In the genomic region with DNA sequence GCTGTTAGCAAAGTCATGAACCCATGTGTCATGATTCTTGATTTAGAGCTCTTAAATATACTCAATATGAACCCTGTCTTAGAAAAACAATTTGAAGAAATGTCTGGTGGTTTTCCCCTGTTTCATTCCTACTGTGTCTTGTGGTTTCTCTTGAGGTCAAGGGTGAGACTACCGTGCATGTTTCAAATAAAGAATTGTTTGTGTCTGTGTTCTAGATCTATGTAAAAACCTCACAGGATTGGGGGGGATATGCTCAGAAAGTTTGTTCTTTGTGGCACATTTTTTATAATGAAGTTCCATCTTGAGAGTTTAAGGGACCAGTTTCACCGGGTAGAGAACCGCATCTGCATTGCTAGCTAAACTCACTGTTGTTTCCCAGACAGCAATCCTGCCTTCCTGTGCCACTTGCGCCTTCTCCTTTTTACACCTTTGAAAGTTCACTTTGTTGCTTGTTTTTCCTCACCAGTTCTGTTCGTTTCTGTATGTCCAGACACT, we compare ENCODE assay signal across 9 cellular contexts. TPM values are rescaled to one million over a fixed set of nuclear protein-coding genes. Genes with fewer than 3 reads are reported as not detected.
A peak's percentile ranks its signal among the peaks of the same experiment; 100 is the strongest.
DNase-seq lines count a peak whose midpoint lies in the region; ATAC-seq and TF ChIP-seq lines count a peak whose summit lies in the region.
"Had no signal": no experiment of that assay in that cellular context is flagged by ENCODE, and none has a peak within 500 bp of the region (broad histone marks: within the 10 kb centered on the region; RNA-seq: fewer than 3 reads in every experiment).

No MANE protein-coding gene starts in this region.

- peaks cover 33% of the 10 kb centered on the region for H3K4me1 ChIP-seq in Caco-2

- POLR2A ChIA-PET in activated B cell treated with CpG ODN at 0.5 μM for 24 hours (lab: Charles Lee) (interaction anchor here (0.9 to 4.7 kb wide), 5 partner anchors 12 to 168 kb away, joined by 3 to 34 read pairs (median 7); a partner anchor contains a TSS), Caco-2 (lab: Charles Lee) (no interaction called here)

- intact Hi-C loops in activated B cell treated with CpG ODN at 0.5 μM for 24 hours (cut with micrococcal nuclease) (loop anchor here (1.0 to 2.0 kb wide), 3 partner anchors 14 to 30 kb away; a partner anchor contains a TSS), Caco-2 (cut with micrococcal nuclease; ENCODE audit: unreplicated experiment) (no loop called here)

- H3K36me3 ChIP-seq in kidney epithelial cell (ENCODE audit: control insufficient read depth, insufficient read depth, low read length) (no peaks in the 10 kb centered on the region), Caco-2 (ENCODE audit: control insufficient read depth, insufficient read depth, low read length) (no peaks in the 10 kb centered on the region)

- H3K36me3 Mint-ChIP-seq in activated B cell treated with CpG ODN at 0.5 μM for 24 hours (ENCODE audit: low read depth) = peaks cover 22% of the 10 kb centered on the region
- H3K36me3 Mint-ChIP-seq in Caco-2 (ENCODE audit: insufficient read depth, unreplicated experiment) = no peaks in the 10 kb centered on the region

- peak overlapping the region; percentile 85 for H3K27ac Mint-ChIP-seq in activated B cell treated with CpG ODN at 0.5 μM for 24 hours
- H3K27ac Mint-ChIP-seq in Caco-2 (ENCODE audit: unreplicated experiment) = no peak overlapping the region

- H3K4me1 Mint-ChIP-seq in activated B cell treated with CpG ODN at 0.5 μM for 24 hours = peaks cover 68% of the 10 kb centered on the region
- H3K4me1 Mint-ChIP-seq in Caco-2 (ENCODE audit: low read depth, unreplicated experiment) = peaks cover 30% of the 10 kb centered on the region

- no peaks in the 10 kb centered on the region for H3K9me3 Mint-ChIP-seq in activated B cell treated with CpG ODN at 0.5 μM for 24 hours
- H3K9me3 Mint-ChIP-seq in Caco-2 (ENCODE audit: unreplicated experiment) = no peaks in the 10 kb centered on the region

- H3K27me3 Mint-ChIP-seq in activated B cell treated with CpG ODN at 0.5 μM for 24 hours = no peaks in the 10 kb centered on the region
- no peaks in the 10 kb centered on the region for H3K27me3 Mint-ChIP-seq in Caco-2 (ENCODE audit: insufficient read depth, unreplicated experiment)

- CTCF ChIA-PET in activated B cell treated with CpG ODN at 0.5 μM for 24 hours (lab: Charles Lee) (interaction anchor here (0.6 kb wide), 1 partner anchor 225 kb away, joined by 4 read pairs; no protein-coding TSS in a partner anchor), Caco-2 (lab: Charles Lee) (no interaction called here)

- no peaks in the 10 kb centered on the region for H3K9me3 ChIP-seq in Caco-2

- peak; percentile 51 for DNase-seq in CD1c-positive myeloid dendritic cell (ENCODE audit: extremely low spot score)
- no peak for DNase-seq in activated B cell treated with CpG ODN at 0.5 μM for 24 hours
- peak; percentile 53 for DNase-seq in kidney epithelial cell (ENCODE audit: low read depth)
- no peak for DNase-seq in Caco-2
- DNase-seq in NCI-H1048 (lab: John Stamatoyannopoulos, UW) = no peak
- DNase-seq: left cardiac atrium had no signal

- H3K27me3 ChIP-seq in kidney epithelial cell (ENCODE audit: control insufficient read depth, insufficient read depth, low read length) (no peaks in the 10 kb centered on the region), Caco-2 (replicated peaks; ENCODE audit: control insufficient read depth, insufficient read depth, low read length) (no peaks in the 10 kb centered on the region)

- BruUV-seq in Caco-2 (replicated peaks; lab: Mats Ljungman, UMichigan) = no TSS peak

- TF ChIP-seq CTCF in activated B cell treated with CpG ODN at 0.5 μM for 24 hours (IDR thresholded peaks at IDR 0.05) (no peak), kidney epithelial cell (IDR thresholded peaks at IDR 0.05; ENCODE audit: insufficient read depth, low read length, poor library complexity, severe bottlenecking) (no peak), Caco-2 (IDR thresholded peaks at IDR 0.05; ENCODE audit: insufficient read depth in 1 of 2, low read depth in 1 of 2, low read length in 1 of 2, severe bottlenecking in 1 of 2, unreplicated experiment in 1 of 2) (no peak)

- H3K4me3 Mint-ChIP-seq in activated B cell treated with CpG ODN at 0.5 μM for 24 hours = peak overlapping the region; percentile 73
- no peak overlapping the region for H3K4me3 Mint-ChIP-seq in Caco-2 (ENCODE audit: unreplicated experiment)

- ATAC-seq in GM19395 (IDR thresholded peaks at IDR 0.05; ENCODE audit: unreplicated experiment) (peak; percentile 80), HG03378 (IDR thresholded peaks at IDR 0.05; ENCODE audit: unreplicated experiment) (peak; percentile 75), activated B cell treated with CpG ODN at 0.5 μM for 24 hours (ENCODE audit: low read depth) (peak; percentile 64), GM19324 (IDR thresholded peaks at IDR 0.05; ENCODE audit: low FRiP score, unreplicated experiment) (no peak)

- H3K4me3 ChIP-seq in kidney epithelial cell (ENCODE audit: low read depth, low read length) (no peak overlapping the region), Caco-2 (ENCODE audit: low read depth, low read length) (no peak overlapping the region)

RNA-seq across cellular contexts. Expression of a gene that starts 30.9 kb away (rescaled TPM):
- 90.9 and 98.8 TPM in 2 replicates for total RNA-seq in activated B cell treated with CpG ODN at 0.5 μM for 24 hours
- 68.7 and 98.0 TPM in 2 replicates for total RNA-seq in kidney epithelial cell
- total RNA-seq in Caco-2 (2022) = 183 and 207 TPM in 2 replicates

RNA-seq across cellular contexts. Expression of a gene that starts 54.4 kb away (rescaled TPM):
- total RNA-seq in activated B cell treated with CpG ODN at 0.5 μM for 24 hours (36.5 and 36.9 TPM in 2 replicates), kidney epithelial cell (19.4 and 21.0 TPM in 2 replicates), Caco-2 (2022) (35.3 and 38.1 TPM in 2 replicates)

Comparison
In these comparisons a context has a peak if more than half of its experiments do, and no peak if none do; other contexts are left out.
1. DNase-seq: peak in CD1c-positive myeloid dendritic cell (single experiment) and kidney epithelial cell (single experiment); none in activated B cell treated with CpG ODN at 0.5 μM for 24 hours (single experiment), Caco-2 (0 of 2) and NCI-H1048 (single experiment).